ENCODE assay signal across 14 cellular contexts in the genomic region with DNA sequence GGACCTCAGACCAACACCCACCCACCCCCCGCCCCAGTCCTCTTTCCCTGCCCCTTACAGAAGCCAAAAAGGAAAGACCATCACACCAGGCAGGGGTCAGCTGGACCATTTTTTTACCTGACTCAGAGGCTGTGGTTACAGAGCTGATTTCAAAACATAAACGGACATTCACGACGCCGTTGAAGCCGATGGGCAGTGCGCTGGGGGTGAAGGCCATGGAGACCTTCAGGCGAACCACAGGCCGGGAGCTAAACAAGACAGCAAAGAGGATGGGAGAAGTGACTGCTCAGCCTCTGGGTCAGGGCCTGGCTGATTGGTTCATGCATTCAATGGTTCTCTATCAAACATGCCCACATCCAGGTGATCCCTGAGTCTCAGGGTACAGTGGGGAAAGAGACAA. TPM values are rescaled to one million over a fixed set of nuclear protein-coding genes. Genes with fewer than 3 reads are reported as not detected.
DNase-seq lines count a peak whose midpoint lies in the region; ATAC-seq and TF ChIP-seq lines count a peak whose summit lies in the region.
"Had no signal": no experiment of that assay in that cellular context is flagged by ENCODE, and none has a peak within 500 bp of the region (broad histone marks: within the 10 kb centered on the region; RNA-seq: fewer than 3 reads in every experiment).

No MANE protein-coding gene starts in this region.

- no peaks in the 10 kb centered on the region for H3K36me3 Mint-ChIP-seq in activated CD8-positive, alpha-beta T cell treated with anti-CD3 and anti-CD28 coated beads for 36 hours (ENCODE audit: low read depth)
- H3K36me3 Mint-ChIP-seq in activated CD8-positive, alpha-beta T cell treated with anti-CD3 and anti-CD28 coated beads, Interleukin-2, amount 10 ng/mL, durations not matched to agents 7 days and 5 days (ENCODE audit: low read depth), result peaks cover 2% of the 10 kb centered on the region
- H3K36me3 Mint-ChIP-seq in Caco-2 (ENCODE audit: insufficient read depth, unreplicated experiment), result no peaks in the 10 kb centered on the region
- no peaks in the 10 kb centered on the region for H3K36me3 Mint-ChIP-seq in T-helper 17 cell (ENCODE audit: low read depth)
- H3K36me3 Mint-ChIP-seq in neural progenitor cell, result no peaks in the 10 kb centered on the region
- H3K36me3 Mint-ChIP-seq in activated CD4-positive, alpha-beta memory T cell treated with anti-CD3 and anti-CD28 coated beads for 36 hours, result no peaks in the 10 kb centered on the region
- H3K36me3 Mint-ChIP-seq in CD8-positive, alpha-beta memory T cell, result peaks cover 0 to 37% (median 3%) of the 10 kb centered on the region in 3 donors
- H3K36me3 Mint-ChIP-seq: CD4-positive, CD25-positive, alpha-beta regulatory T cell had no signal

- CTCF ChIA-PET in activated CD8-positive, alpha-beta T cell treated with anti-CD3 and anti-CD28 coated beads for 36 hours (lab: Charles Lee), result interaction anchor here (1.4 to 2.3 kb wide), 2 partner anchors 10 to 80 kb away, joined by 3 to 11 read pairs; no protein-coding TSS in a partner anchor
- CTCF ChIA-PET in activated CD8-positive, alpha-beta T cell treated with anti-CD3 and anti-CD28 coated beads, Interleukin-2, amount 10 ng/mL, durations not matched to agents 7 days and 5 days (lab: Charles Lee), result interaction anchor here (1.0 to 1.3 kb wide), 2 partner anchors 10 to 80 kb away, joined by 3 to 5 read pairs; no protein-coding TSS in a partner anchor
- CTCF ChIA-PET in Caco-2 (lab: Charles Lee), result no interaction called here
- CTCF ChIA-PET in activated CD4-positive, alpha-beta memory T cell treated with anti-CD3 and anti-CD28 coated beads for 36 hours (lab: Charles Lee), result interaction anchor here (0.8 to 2.0 kb wide), 2 partner anchors 10 kb away, joined by 4 to 10 read pairs; no protein-coding TSS in a partner anchor
- CTCF ChIA-PET in CD8-positive, alpha-beta memory T cell (lab: Charles Lee), result interaction anchor here (2.3 kb wide), 1 partner anchor 10 kb away, joined by 15 read pairs; no protein-coding TSS in a partner anchor

- H3K9ac ChIP-seq in neural progenitor cell, result no peak overlapping the region

- H3K36me3 ChIP-seq in Caco-2 (ENCODE audit: control insufficient read depth, insufficient read depth, low read length) (no peaks in the 10 kb centered on the region), neural progenitor cell (no peaks in the 10 kb centered on the region)
- H3K36me3 ChIP-seq in CD8-positive, alpha-beta memory T cell (ENCODE audit: insufficient read depth, low read length), result no peaks in the 10 kb centered on the region

- no peak overlapping the region for H3K4me3 Mint-ChIP-seq in activated CD8-positive, alpha-beta T cell treated with anti-CD3 and anti-CD28 coated beads for 36 hours
- H3K4me3 Mint-ChIP-seq in activated CD8-positive, alpha-beta T cell treated with anti-CD3 and anti-CD28 coated beads, Interleukin-2, amount 10 ng/mL, durations not matched to agents 7 days and 5 days, result no peak overlapping the region
- H3K4me3 Mint-ChIP-seq in Caco-2 (ENCODE audit: unreplicated experiment), result no peak overlapping the region
- H3K4me3 Mint-ChIP-seq in T-helper 17 cell, result no peak overlapping the region
- H3K4me3 Mint-ChIP-seq in neural progenitor cell, result no peak overlapping the region
- H3K4me3 Mint-ChIP-seq in activated CD4-positive, alpha-beta memory T cell treated with anti-CD3 and anti-CD28 coated beads for 36 hours, result no peak overlapping the region
- no peak overlapping the region for H3K4me3 Mint-ChIP-seq in CD8-positive, alpha-beta memory T cell
- H3K4me3 Mint-ChIP-seq: CD4-positive, CD25-positive, alpha-beta regulatory T cell; HFFc6 had no signal

- no peak for TF ChIP-seq CTCF in activated CD8-positive, alpha-beta T cell treated with anti-CD3 and anti-CD28 coated beads for 36 hours (IDR thresholded peaks at IDR 0.05)
- TF ChIP-seq CTCF in Caco-2 (IDR thresholded peaks at IDR 0.05; ENCODE audit: insufficient read depth in 1 of 2, low read depth in 1 of 2, low read length in 1 of 2, severe bottlenecking in 1 of 2, unreplicated experiment in 1 of 2) (no peak), neural progenitor cell (IDR thresholded peaks at IDR 0.05) (no peak)

- H3K79me2 ChIP-seq in neural progenitor cell (ENCODE audit: low read depth), result no peaks in the 10 kb centered on the region

- H3K4me3 ChIP-seq in Caco-2 (ENCODE audit: low read depth, low read length) (no peak overlapping the region), neural progenitor cell (no peak overlapping the region)
- H3K4me3 ChIP-seq in CD8-positive, alpha-beta memory T cell (ENCODE audit: low read length), result no peak overlapping the region

- no peaks in the 10 kb centered on the region for H4K20me1 ChIP-seq in neural progenitor cell (ENCODE audit: low read depth)

- ATAC-seq in activated CD8-positive, alpha-beta T cell treated with anti-CD3 and anti-CD28 coated beads for 36 hours, result no peak
- ATAC-seq in activated CD8-positive, alpha-beta T cell treated with anti-CD3 and anti-CD28 coated beads, Interleukin-2, amount 10 ng/mL, durations not matched to agents 7 days and 5 days, result no peak
- ATAC-seq in T-helper 17 cell, result no peak

- H3F3A ChIP-seq in neural progenitor cell (ENCODE audit: low read depth), result peaks cover 5% of the 10 kb centered on the region

- no peaks in the 10 kb centered on the region for H3K9me3 Mint-ChIP-seq in activated CD8-positive, alpha-beta T cell treated with anti-CD3 and anti-CD28 coated beads for 36 hours
- no peaks in the 10 kb centered on the region for H3K9me3 Mint-ChIP-seq in activated CD8-positive, alpha-beta T cell treated with anti-CD3 and anti-CD28 coated beads, Interleukin-2, amount 10 ng/mL, durations not matched to agents 7 days and 5 days (ENCODE audit: insufficient read depth)
- no peaks in the 10 kb centered on the region for H3K9me3 Mint-ChIP-seq in Caco-2 (ENCODE audit: unreplicated experiment)
- no peaks in the 10 kb centered on the region for H3K9me3 Mint-ChIP-seq in neural progenitor cell
- H3K9me3 Mint-ChIP-seq in activated CD4-positive, alpha-beta memory T cell treated with anti-CD3 and anti-CD28 coated beads for 36 hours, result no peaks in the 10 kb centered on the region
- peaks cover 0 to 3% (median 0%) of the 10 kb centered on the region in 5 donors for H3K9me3 Mint-ChIP-seq in CD8-positive, alpha-beta memory T cell
- H3K9me3 Mint-ChIP-seq: CD4-positive, CD25-positive, alpha-beta regulatory T cell; HFFc6 had no signal

- no peaks in the 10 kb centered on the region for H3K9me3 ChIP-seq in Caco-2
- H3K9me3 ChIP-seq in T-helper 17 cell (ENCODE audit: control insufficient read depth, low read length, poor library complexity, severe bottlenecking), result no peaks in the 10 kb centered on the region
- H3K9me3 ChIP-seq in neural progenitor cell (ENCODE audit: low read depth), result no peaks in the 10 kb centered on the region
- no peaks in the 10 kb centered on the region for H3K9me3 ChIP-seq in CD8-positive, alpha-beta memory T cell (ENCODE audit: low read length)

- H3K27ac ChIP-seq in neural progenitor cell, result no peak overlapping the region
- H3K27ac ChIP-seq in CD8-positive, alpha-beta memory T cell (ENCODE audit: low read depth, low read length), result no peak overlapping the region
- H3K27ac ChIP-seq: 22Rv1 had no signal

- no peak for DNase-seq in activated CD8-positive, alpha-beta T cell treated with anti-CD3 and anti-CD28 coated beads for 36 hours
- DNase-seq in activated CD8-positive, alpha-beta T cell treated with anti-CD3 and anti-CD28 coated beads, Interleukin-2, amount 10 ng/mL, durations not matched to agents 7 days and 5 days, result no peak
- no peak for DNase-seq in Caco-2
- DNase-seq in T-helper 17 cell, result no peak
- DNase-seq in neural progenitor cell (ENCODE audit: low spot score), result no peak
- no peak for DNase-seq in activated CD4-positive, alpha-beta memory T cell treated with anti-CD3 and anti-CD28 coated beads for 36 hours
- DNase-seq in CD8-positive, alpha-beta memory T cell, result no peak
- no peak for DNase-seq in DMS 273 treated with DMSO at 0.1 percent for 48 hours (lab: John Stamatoyannopoulos, UW)
- DNase-seq: CD4-positive, CD25-positive, alpha-beta regulatory T cell; GF-D8; HCEC 1CT; HFFc6 had no signal

- no peak overlapping the region for H2AFZ ChIP-seq in neural progenitor cell (replicated peaks)

- H3K27ac Mint-ChIP-seq in activated CD8-positive, alpha-beta T cell treated with anti-CD3 and anti-CD28 coated beads for 36 hours, result peak overlapping the region; percentile 39
- H3K27ac Mint-ChIP-seq in activated CD8-positive, alpha-beta T cell treated with anti-CD3 and anti-CD28 coated beads, Interleukin-2, amount 10 ng/mL, durations not matched to agents 7 days and 5 days, result no peak overlapping the region
- H3K27ac Mint-ChIP-seq in Caco-2 (ENCODE audit: unreplicated experiment) (peak overlapping the region; percentile 17), T-helper 17 cell (peak overlapping the region; percentile 29), neural progenitor cell (peak overlapping the region; percentile 16)
- H3K27ac Mint-ChIP-seq in activated CD4-positive, alpha-beta memory T cell treated with anti-CD3 and anti-CD28 coated beads for 36 hours, result no peak overlapping the region
- H3K27ac Mint-ChIP-seq in CD8-positive, alpha-beta memory T cell, result peak overlapping the region in 3 of 8 donors; percentile 49 to 87 (median 83)
- H3K27ac Mint-ChIP-seq: HFFc6 had no signal

- H3K4me1 Mint-ChIP-seq in activated CD8-positive, alpha-beta T cell treated with anti-CD3 and anti-CD28 coated beads for 36 hours (ENCODE audit: low read depth), result peaks cover 31% of the 10 kb centered on the region
- H3K4me1 Mint-ChIP-seq in activated CD8-positive, alpha-beta T cell treated with anti-CD3 and anti-CD28 coated beads, Interleukin-2, amount 10 ng/mL, durations not matched to agents 7 days and 5 days (ENCODE audit: low read depth), result peaks cover 44% of the 10 kb centered on the region
- H3K4me1 Mint-ChIP-seq in Caco-2 (ENCODE audit: low read depth, unreplicated experiment) (peaks cover 6% of the 10 kb centered on the region), T-helper 17 cell (peaks cover 19% of the 10 kb centered on the region), neural progenitor cell (no peaks in the 10 kb centered on the region)
- peaks cover 25% of the 10 kb centered on the region for H3K4me1 Mint-ChIP-seq in activated CD4-positive, alpha-beta memory T cell treated with anti-CD3 and anti-CD28 coated beads for 36 hours (ENCODE audit: low read depth)
- H3K4me1 Mint-ChIP-seq in CD8-positive, alpha-beta memory T cell, result peaks cover 22 to 36% (median 24%) of the 10 kb centered on the region in 3 donors

- no peaks in the 10 kb centered on the region for H3K27me3 Mint-ChIP-seq in activated CD8-positive, alpha-beta T cell treated with anti-CD3 and anti-CD28 coated beads for 36 hours
- peaks cover 5% of the 10 kb centered on the region for H3K27me3 Mint-ChIP-seq in activated CD8-positive, alpha-beta T cell treated with anti-CD3 and anti-CD28 coated beads, Interleukin-2, amount 10 ng/mL, durations not matched to agents 7 days and 5 days (ENCODE audit: low read depth)
- H3K27me3 Mint-ChIP-seq in Caco-2 (ENCODE audit: insufficient read depth, unreplicated experiment), result no peaks in the 10 kb centered on the region
- no peaks in the 10 kb centered on the region for H3K27me3 Mint-ChIP-seq in T-helper 17 cell
- H3K27me3 Mint-ChIP-seq in neural progenitor cell (ENCODE audit: insufficient read depth, low read depth), result peaks cover 4% of the 10 kb centered on the region
- H3K27me3 Mint-ChIP-seq in activated CD4-positive, alpha-beta memory T cell treated with anti-CD3 and anti-CD28 coated beads for 36 hours, result no peaks in the 10 kb centered on the region
- peaks cover 0 to 1% of the 10 kb centered on the region in 2 donors for H3K27me3 Mint-ChIP-seq in CD8-positive, alpha-beta memory T cell

- no TSS peak for BruUV-seq in Caco-2 (replicated peaks; lab: Mats Ljungman, UMichigan)

- POLR2A ChIA-PET in activated CD8-positive, alpha-beta T cell treated with anti-CD3 and anti-CD28 coated beads for 36 hours (lab: Charles Lee), result no interaction called here
- POLR2A ChIA-PET in activated CD8-positive, alpha-beta T cell treated with anti-CD3 and anti-CD28 coated beads, Interleukin-2, amount 10 ng/mL, durations not matched to agents 7 days and 5 days (lab: Charles Lee), result no interaction called here
- POLR2A ChIA-PET in Caco-2 (lab: Charles Lee), result no interaction called here
- POLR2A ChIA-PET in activated CD4-positive, alpha-beta memory T cell treated with anti-CD3 and anti-CD28 coated beads for 36 hours (lab: Charles Lee), result interaction anchor here (0.7 kb wide), 1 partner anchor 9 kb away, joined by 3 read pairs; no protein-coding TSS in a partner anchor
- POLR2A ChIA-PET in CD8-positive, alpha-beta memory T cell (lab: Charles Lee), result interaction anchor here (0.5 to 1.2 kb wide), 3 partner anchors 9 to 644 kb away, joined by 4 to 5 read pairs (median 4); no protein-coding TSS in a partner anchor

- H3K27me3 ChIP-seq in Caco-2 (replicated peaks; ENCODE audit: control insufficient read depth, insufficient read depth, low read length) (no peaks in the 10 kb centered on the region), neural progenitor cell (no peaks in the 10 kb centered on the region)
- H3K27me3 ChIP-seq in CD8-positive, alpha-beta memory T cell (ENCODE audit: insufficient read depth, low read length, poor library complexity, severe bottlenecking), result no peaks in the 10 kb centered on the region

- no peaks in the 10 kb centered on the region for H3K4me1 ChIP-seq in Caco-2
- no peaks in the 10 kb centered on the region for H3K4me1 ChIP-seq in neural progenitor cell
- H3K4me1 ChIP-seq in CD8-positive, alpha-beta memory T cell (ENCODE audit: insufficient read depth, low read length), result peaks cover 26% of the 10 kb centered on the region

- intact Hi-C loops in activated CD8-positive, alpha-beta T cell treated with anti-CD3 and anti-CD28 coated beads for 36 hours (cut with micrococcal nuclease), result no loop called here
- intact Hi-C loops in Caco-2 (cut with micrococcal nuclease; ENCODE audit: unreplicated experiment), result no loop called here
- intact Hi-C loops in activated CD4-positive, alpha-beta memory T cell treated with anti-CD3 and anti-CD28 coated beads for 36 hours (cut with micrococcal nuclease), result no loop called here

- no peak overlapping the region for H3K4me2 ChIP-seq in neural progenitor cell

RNA-seq across cellular contexts. Expression of a gene that starts 24.1 kb away (rescaled TPM):
- 10 to 100 TPM; 20.7 to 21.3 TPM for total RNA-seq in activated CD8-positive, alpha-beta T cell treated with anti-CD3 and anti-CD28 coated beads for 36 hours
- total RNA-seq in activated CD8-positive, alpha-beta T cell treated with anti-CD3 and anti-CD28 coated beads, Interleukin-2, amount 10 ng/mL, durations not matched to agents 7 days and 5 days, result 10 to 100 TPM; 27.0 to 28.1 TPM
- 9.1 and 9.5 TPM in 2 replicates for total RNA-seq in Caco-2 (2022)
- under 1 TPM; 0.22 to 0.31 TPM for total RNA-seq in T-helper 17 cell
- total RNA-seq in neural progenitor cell (ENCODE audit: low replicate concordance), result 14.8 and 21.2 TPM in 2 replicates
- 10 to 100 TPM; 22.0 to 22.7 TPM for total RNA-seq in activated CD4-positive, alpha-beta memory T cell treated with anti-CD3 and anti-CD28 coated beads for 36 hours
- total RNA-seq in CD8-positive, alpha-beta memory T cell, result 10 to 100 TPM; 16.0 to 16.6 TPM
- polyA plus RNA-seq in CD8-positive, alpha-beta memory T cell, result 0.09 TPM

RNA-seq across cellular contexts. Expression of a gene that starts 51.9 kb away (rescaled TPM):
- 10 to 100 TPM; 35.7 to 39.5 TPM for total RNA-seq in activated CD8-positive, alpha-beta T cell treated with anti-CD3 and anti-CD28 coated beads for 36 hours
- total RNA-seq in activated CD8-positive, alpha-beta T cell treated with anti-CD3 and anti-CD28 coated beads, Interleukin-2, amount 10 ng/mL, durations not matched to agents 7 days and 5 days, result 1 to 10 TPM; 7.8 to 8.1 TPM
- total RNA-seq in Caco-2 (2022), result 0.66 and 1.4 TPM in 2 replicates
- total RNA-seq in T-helper 17 cell, result 10 to 100 TPM; 21.8 to 34.2 TPM
- total RNA-seq in neural progenitor cell (ENCODE audit: low replicate concordance), result 0.68 TPM in 1 of 2 replicates, not detected in the other
- 10 to 100 TPM; 37.6 to 43.2 TPM for total RNA-seq in activated CD4-positive, alpha-beta memory T cell treated with anti-CD3 and anti-CD28 coated beads for 36 hours
- 10 to 100 TPM in 1 of 2 experiments, 1 to 10 TPM in 1; 9.8 to 12.0 TPM for total RNA-seq in CD8-positive, alpha-beta memory T cell
- polyA plus RNA-seq in CD8-positive, alpha-beta memory T cell, result 37.4 TPM
- total RNA-seq: H4 had no signal

RNA-seq across cellular contexts. Expression of a gene that starts 53.2 kb away (rescaled TPM):
- total RNA-seq in activated CD8-positive, alpha-beta T cell treated with anti-CD3 and anti-CD28 coated beads for 36 hours, result 10 to 100 TPM; 31.8 to 32.4 TPM
- total RNA-seq in activated CD8-positive, alpha-beta T cell treated with anti-CD3 and anti-CD28 coated beads, Interleukin-2, amount 10 ng/mL, durations not matched to agents 7 days and 5 days, result 10 to 100 TPM; 22.9 to 23.2 TPM
- total RNA-seq in Caco-2 (2022) (12.5 and 12.8 TPM in 2 replicates), T-helper 17 cell (10 to 100 TPM; 10.2 to 14.3 TPM), neural progenitor cell (ENCODE audit: low replicate concordance) (33.7 and 47.5 TPM in 2 replicates)
- 10 to 100 TPM; 32.8 to 34.4 TPM for total RNA-seq in activated CD4-positive, alpha-beta memory T cell treated with anti-CD3 and anti-CD28 coated beads for 36 hours
- total RNA-seq in CD8-positive, alpha-beta memory T cell, result 10 to 100 TPM; 46.6 to 47.3 TPM
- 66.6 TPM for polyA plus RNA-seq in CD8-positive, alpha-beta memory T cell

Comparison
In these comparisons a context has a peak if more than half of its experiments do, and no peak if none do; other contexts are left out.
1. H3K27ac Mint-ChIP-seq: peak in activated CD8-positive, alpha-beta T cell treated with anti-CD3 and anti-CD28 coated beads for 36 hours (single experiment), Caco-2 (single experiment), T-helper 17 cell (single experiment) and neural progenitor cell (single experiment); none in activated CD8-positive, alpha-beta T cell treated with anti-CD3 and anti-CD28 coated beads, Interleukin-2, amount 10 ng/mL, durations not matched to agents 7 days and 5 days (single experiment) and activated CD4-positive, alpha-beta memory T cell treated with anti-CD3 and anti-CD28 coated beads for 36 hours (single experiment).
2. POLR2A ChIA-PET loops: an anchor here in activated CD4-positive, alpha-beta memory T cell treated with anti-CD3 and anti-CD28 coated beads for 36 hours (0.7 kb wide) and CD8-positive, alpha-beta memory T cell (0.5 to 1.2 kb wide); none called in activated CD8-positive, alpha-beta T cell treated with anti-CD3 and anti-CD28 coated beads for 36 hours, activated CD8-positive, alpha-beta T cell treated with anti-CD3 and anti-CD28 coated beads, Interleukin-2, amount 10 ng/mL, durations not matched to agents 7 days and 5 days and Caco-2.